8 cellular contexts compared by ENCODE assay signal in the genomic region with DNA sequence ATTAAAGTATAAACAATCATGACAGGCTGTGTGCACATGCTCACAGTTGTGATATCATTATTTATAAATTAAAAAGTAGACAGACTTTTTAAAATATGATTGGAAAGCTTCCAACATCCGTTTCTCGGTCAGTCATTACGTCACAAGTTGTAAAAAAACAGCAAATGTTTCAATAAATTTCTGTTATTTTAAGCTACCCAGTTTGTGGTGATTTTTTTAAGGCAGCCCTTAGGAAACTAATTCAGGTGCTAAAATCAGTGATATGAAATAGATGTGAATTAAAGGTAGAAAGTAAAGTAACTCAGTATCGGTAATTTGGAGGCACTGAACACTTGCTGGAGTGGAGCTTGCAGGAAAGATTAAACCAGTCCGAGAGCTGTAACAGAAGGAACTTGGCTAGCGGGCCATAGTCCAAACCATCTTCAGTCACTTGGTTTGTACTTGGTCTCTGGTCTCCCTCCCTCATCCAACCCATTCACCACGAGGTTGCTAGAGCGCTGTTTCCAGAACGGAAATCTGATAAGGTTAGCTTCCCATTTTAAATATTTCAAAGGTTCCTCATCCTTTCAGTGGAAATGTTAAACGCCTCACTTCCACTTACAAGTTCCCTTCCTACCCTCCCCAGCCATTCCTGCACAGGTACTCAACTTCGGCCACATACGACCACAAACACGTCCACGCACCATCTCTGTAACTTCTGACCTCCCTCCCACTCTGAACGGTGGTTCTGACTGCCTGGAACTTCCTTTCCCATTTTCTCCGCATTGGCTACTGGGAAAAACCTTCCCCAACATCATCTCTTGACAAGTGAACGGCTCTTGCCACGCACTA. TPM values are rescaled to one million over a fixed set of nuclear protein-coding genes. Genes with fewer than 3 reads are reported as not detected.
A peak's percentile ranks its signal among the peaks of the same experiment; 100 is the strongest.
DNase-seq lines count a peak whose midpoint lies in the region; ATAC-seq and TF ChIP-seq lines count a peak whose summit lies in the region.

No MANE protein-coding gene starts in this region.

- peak overlapping the region; percentile 97 for H3K4me3 ChIP-seq in NT2/D1 (ENCODE audit: insufficient read length, low read depth)
- peak overlapping the region; percentile 45 for H3K4me3 ChIP-seq in hepatocyte
- peak overlapping the region; percentile 97 for H3K4me3 ChIP-seq in retinal pigment epithelial cell (ENCODE audit: low read length)

- H3K9ac ChIP-seq in NT2/D1 (ENCODE audit: insufficient read length, low read depth), result peak overlapping the region; percentile 97

- peaks cover 32% of the 10 kb centered on the region for H3K36me3 Mint-ChIP-seq in activated CD8-positive, alpha-beta memory T cell treated with anti-CD3 and anti-CD28 coated beads, Interleukin-2, amount 10 ng/mL, durations not matched to agents 7 days and 5 days

- peak overlapping the region; percentile 80 for H3K4me2 ChIP-seq in hepatocyte

- no peaks in the 10 kb centered on the region for H3K27me3 ChIP-seq in NT2/D1 (ENCODE audit: insufficient read depth, insufficient read length)
- H3K27me3 ChIP-seq in hepatocyte, result no peaks in the 10 kb centered on the region

- no peaks in the 10 kb centered on the region for H3K9me2 ChIP-seq in hepatocyte (replicated peaks; ENCODE audit: insufficient read depth)

- no peaks in the 10 kb centered on the region for H3K9me3 ChIP-seq in NT2/D1 (ENCODE audit: insufficient read depth, low read length)
- no peaks in the 10 kb centered on the region for H3K9me3 ChIP-seq in hepatocyte (ENCODE audit: low read depth)

- peak; percentile 7 for ATAC-seq in activated CD8-positive, alpha-beta memory T cell treated with anti-CD3 and anti-CD28 coated beads, Interleukin-2, amount 10 ng/mL, durations not matched to agents 7 days and 5 days
- ATAC-seq in HG02623 (IDR thresholded peaks at IDR 0.05; ENCODE audit: unreplicated experiment), result peak; percentile 5

- peak overlapping the region; percentile 91 for H3K27ac Mint-ChIP-seq in activated CD8-positive, alpha-beta memory T cell treated with anti-CD3 and anti-CD28 coated beads, Interleukin-2, amount 10 ng/mL, durations not matched to agents 7 days and 5 days

- 13% methylated on average over 18 of the region's 18 CpGs for WGBS in hepatocyte (ENCODE audit: low lambda C conversion rate, missing lambda C conversion rate)

- H3K27ac ChIP-seq in angular gyrus (ENCODE audit: low read depth, low read length), result peak overlapping the region; percentile 97
- peak overlapping the region; percentile 92 for H3K27ac ChIP-seq in hepatocyte

- CTCF ChIA-PET in activated CD8-positive, alpha-beta memory T cell treated with anti-CD3 and anti-CD28 coated beads, Interleukin-2, amount 10 ng/mL, durations not matched to agents 7 days and 5 days (lab: Charles Lee), result interaction anchor here (1.0 to 2.1 kb wide), 5 partner anchors 9 to 71 kb away, joined by 3 to 12 read pairs (median 4); no protein-coding TSS in a partner anchor

- H3K4me3 Mint-ChIP-seq in activated CD8-positive, alpha-beta memory T cell treated with anti-CD3 and anti-CD28 coated beads, Interleukin-2, amount 10 ng/mL, durations not matched to agents 7 days and 5 days, result peak overlapping the region; percentile 96

- H3K9me3 Mint-ChIP-seq in activated CD8-positive, alpha-beta memory T cell treated with anti-CD3 and anti-CD28 coated beads, Interleukin-2, amount 10 ng/mL, durations not matched to agents 7 days and 5 days (ENCODE audit: low read depth), result no peaks in the 10 kb centered on the region

- peaks cover 46% of the 10 kb centered on the region for H3K4me1 Mint-ChIP-seq in activated CD8-positive, alpha-beta memory T cell treated with anti-CD3 and anti-CD28 coated beads, Interleukin-2, amount 10 ng/mL, durations not matched to agents 7 days and 5 days

- TF ChIP-seq CTCF in hepatocyte (IDR thresholded peaks at IDR 0.05; ENCODE audit: poor library complexity) (no peak), retinal pigment epithelial cell (conservative IDR thresholded peaks at IDR 0.05; ENCODE audit: low read depth, low read length) (no peak)

- peak overlapping the region; percentile 72 for H2AFZ ChIP-seq in hepatocyte

- no peaks in the 10 kb centered on the region for H4K20me1 ChIP-seq in hepatocyte (ENCODE audit: insufficient read depth, poor library complexity, severe bottlenecking)

- no peaks in the 10 kb centered on the region for H3K4me1 ChIP-seq in NT2/D1 (ENCODE audit: insufficient read depth, insufficient read length)
- H3K4me1 ChIP-seq in hepatocyte (ENCODE audit: insufficient read depth), result peaks cover 8% of the 10 kb centered on the region

- peak; percentile 58 for DNase-seq in activated CD8-positive, alpha-beta memory T cell treated with anti-CD3 and anti-CD28 coated beads, Interleukin-2, amount 10 ng/mL, durations not matched to agents 7 days and 5 days
- DNase-seq in activated CD8-positive, alpha-beta memory T cell treated with anti-CD3 and anti-CD28 coated beads for 24 hours, result no peak
- DNase-seq in NT2/D1 (ENCODE audit: low read depth, low spot score) (no peak), hepatocyte (ENCODE audit: low spot score) (peak; percentile 59), retinal pigment epithelial cell (ENCODE audit: low read depth) (no peak), DMS114 treated with DMSO at 0.1 percent for 48 hours (lab: John Stamatoyannopoulos, UW; ENCODE audit: unreplicated experiment) (no peak)

- peaks cover 43% of the 10 kb centered on the region for H3K36me3 ChIP-seq in NT2/D1 (ENCODE audit: insufficient read depth, insufficient read length, low read length)
- peaks cover 4% of the 10 kb centered on the region for H3K36me3 ChIP-seq in hepatocyte (replicated peaks; ENCODE audit: insufficient read depth, low read depth)

- no peaks in the 10 kb centered on the region for H3K27me3 Mint-ChIP-seq in activated CD8-positive, alpha-beta memory T cell treated with anti-CD3 and anti-CD28 coated beads, Interleukin-2, amount 10 ng/mL, durations not matched to agents 7 days and 5 days

- peaks cover 17% of the 10 kb centered on the region for H3K79me2 ChIP-seq in hepatocyte

RNA-seq across cellular contexts. Expression of gene CCNH, which starts 0.9 kb away (rescaled TPM):
- 10 to 100 TPM; 62.4 to 67.3 TPM for total RNA-seq in activated CD8-positive, alpha-beta memory T cell treated with anti-CD3 and anti-CD28 coated beads, Interleukin-2, amount 10 ng/mL, durations not matched to agents 7 days and 5 days
- 65.7 and 66.5 TPM in 2 replicates for total RNA-seq in hepatocyte
- 42.3 and 46.0 TPM in 2 replicates for polyA plus RNA-seq in hepatocyte

Comparison
In these comparisons a context has a peak if more than half of its experiments do, and no peak if none do; other contexts are left out.
1. DNase-seq: peak in activated CD8-positive, alpha-beta memory T cell treated with anti-CD3 and anti-CD28 coated beads, Interleukin-2, amount 10 ng/mL, durations not matched to agents 7 days and 5 days (single experiment) and hepatocyte (single experiment); none in activated CD8-positive, alpha-beta memory T cell treated with anti-CD3 and anti-CD28 coated beads for 24 hours (single experiment), NT2/D1 (single experiment), retinal pigment epithelial cell (single experiment) and DMS114 treated with DMSO at 0.1 percent for 48 hours (single experiment).
2. H3K4me3 ChIP-seq: peak in every context shown above with its lines; median percentile 97 in NT2/D1; 97 in retinal pigment epithelial cell; 45 in hepatocyte.